Comparison of ENCODE assay signal across 29 cellular contexts in the genomic region with DNA sequence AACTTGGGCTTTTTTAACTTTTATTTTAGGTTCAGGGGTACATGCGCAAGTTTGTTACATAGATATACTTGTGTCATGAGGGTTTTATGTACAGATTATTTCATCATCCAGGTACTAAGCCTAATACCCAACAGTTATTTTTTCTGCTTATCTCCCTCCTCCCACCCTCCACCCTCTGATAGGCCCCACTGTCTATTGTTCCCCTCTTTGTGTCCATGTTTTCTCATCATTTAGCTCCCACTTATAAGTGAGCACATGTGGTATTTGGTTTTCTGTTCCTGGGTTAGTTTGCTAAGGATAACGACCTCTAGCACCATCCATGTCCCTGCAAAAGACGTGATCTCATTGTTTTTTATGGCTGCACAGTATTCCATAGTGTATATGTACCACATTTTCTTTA.
"Had no signal": no experiment of that assay in that cellular context is flagged by ENCODE, and none has a peak within 500 bp of the region (broad histone marks: within the 10 kb centered on the region; RNA-seq: fewer than 3 reads in every experiment).

No MANE protein-coding gene starts in this region.

- H3K4me2 ChIP-seq: hepatocyte had no signal

- H3K27me3 ChIP-seq: colonic mucosa, dorsolateral prefrontal cortex, esophagus muscularis mucosa, esophagus squamous epithelium, foreskin keratinocyte, gastrocnemius medialis, gastroesophageal sphincter, heart left ventricle, heart right ventricle, hepatocyte had no signal

- H3K4me3 Mint-ChIP-seq: dendritic cell treated with granulocyte-macrophage colony-stimulating factor and Interleukin-4, amounts not matched to agents 40 ng/mL and 50 ng/mL, for 4 days; effector memory CD8-positive, alpha-beta T cell; endodermal cell had no signal

- H3K36me3 ChIP-seq: colonic mucosa, esophagus muscularis mucosa, esophagus squamous epithelium, gastrocnemius medialis, gastroesophageal sphincter, heart left ventricle, heart right ventricle had no signal

- H3K4me1 ChIP-seq: colonic mucosa, esophagus muscularis mucosa, gastrocnemius medialis, gastroesophageal sphincter, heart left ventricle, heart right ventricle had no signal

- H3K27ac ChIP-seq: colonic mucosa, coronary artery, dorsolateral prefrontal cortex, epithelial cell of prostate, esophagus muscularis mucosa, esophagus squamous epithelium, foreskin keratinocyte, gastrocnemius medialis, gastroesophageal sphincter, heart left ventricle, heart right ventricle, hepatocyte had no signal

- H3K4me3 ChIP-seq: colonic mucosa, coronary artery, dorsolateral prefrontal cortex, esophagus muscularis mucosa, esophagus squamous epithelium, gastrocnemius medialis, gastroesophageal sphincter, heart left ventricle, heart right ventricle, hepatocyte had no signal

- DNase-seq: colonic mucosa; cortex of kidney; dermis blood vessel endothelial cell; dorsolateral prefrontal cortex; effector CD4-positive, alpha-beta T cell; effector CD8-positive, alpha-beta T cell; effector memory CD4-positive, alpha-beta T cell; effector memory CD8-positive, alpha-beta T cell; endodermal cell; erythroblast; esophagus squamous epithelium; foreskin fibroblast; foreskin keratinocyte; foreskin melanocyte; gastrocnemius medialis; glutamatergic neuron; head of caudate nucleus; heart left ventricle; heart right ventricle had no signal

- H3K27ac Mint-ChIP-seq: dendritic cell treated with granulocyte-macrophage colony-stimulating factor and Interleukin-4, amounts not matched to agents 40 ng/mL and 50 ng/mL, for 4 days; effector memory CD8-positive, alpha-beta T cell; endodermal cell had no signal

- H3K27me3 Mint-ChIP-seq: dendritic cell treated with granulocyte-macrophage colony-stimulating factor and Interleukin-4, amounts not matched to agents 40 ng/mL and 50 ng/mL, for 4 days; effector memory CD8-positive, alpha-beta T cell had no signal

- H2AFZ ChIP-seq: hepatocyte had no signal

- H3K9me3 ChIP-seq: colonic mucosa, esophagus muscularis mucosa, esophagus squamous epithelium, gastrocnemius medialis, gastroesophageal sphincter, heart left ventricle had no signal

- H3K79me2 ChIP-seq: hepatocyte had no signal

- ATAC-seq: effector memory CD8-positive, alpha-beta T cell; esophagus mucosa; foreskin keratinocyte; gastrocnemius medialis; gastroesophageal sphincter; heart left ventricle; heart right ventricle had no signal

- FAIRE-seq: endometrium, endothelial cell of umbilical vein, frontal cortex had no signal

- H3K9me3 Mint-ChIP-seq: dendritic cell treated with granulocyte-macrophage colony-stimulating factor and Interleukin-4, amounts not matched to agents 40 ng/mL and 50 ng/mL, for 4 days had no signal
